13 cellular contexts compared by ENCODE assay signal in genomic region chr11:106691807-106692365, GRCh38.
"Had no signal": no experiment of that assay in that cellular context is flagged by ENCODE, and none has a peak within 500 bp of the region (broad histone marks: within the 10 kb centered on the region; RNA-seq: fewer than 3 reads in every experiment).

No MANE protein-coding gene starts in this region.

- ATAC-seq: activated CD8-positive, alpha-beta T cell treated with anti-CD3 and anti-CD28 coated beads, Interleukin-2, amount 10 ng/mL, durations not matched to agents 7 days and 5 days; body of pancreas had no signal

- FAIRE-seq: endometrium, urothelium cell line had no signal

- H3K4me3 ChIP-seq: body of pancreas, esophagus muscularis mucosa, hepatocyte, skin epidermis, thyroid gland had no signal

- H3K36me3 ChIP-seq: esophagus muscularis mucosa, thyroid gland, WERI-Rb-1 had no signal

- H3K27me3 ChIP-seq: body of pancreas, esophagus muscularis mucosa, hepatocyte, thyroid gland had no signal

- DNase-seq: activated CD4-positive, alpha-beta T cell treated with anti-CD3 and anti-CD28 coated beads for 48 hours; activated CD8-positive, alpha-beta memory T cell treated with anti-CD3 and anti-CD28 coated beads, Interleukin-2, amount 50 U/mL, for 48 hours; activated CD8-positive, alpha-beta T cell treated with anti-CD3 and anti-CD28 coated beads, Interleukin-2, amount 10 ng/mL, durations not matched to agents 7 days and 5 days; activated naive CD4-positive, alpha-beta T cell treated with anti-CD3 and anti-CD28 coated beads for 36 hours; body of pancreas; T-helper 1 cell; thyroid gland; WERI-Rb-1 had no signal
